ENCODE assay signal across 17 cellular contexts in genomic region chr17:31926100-31926729, GRCh38.
"Had no signal": no experiment of that assay in that cellular context is flagged by ENCODE, and none has a peak within 500 bp of the region (broad histone marks: within the 10 kb centered on the region; RNA-seq: fewer than 3 reads in every experiment).

No MANE protein-coding gene starts in this region.

- H3K9me3 ChIP-seq: ascending aorta, breast epithelium, SK-N-SH had no signal

- H3K27ac ChIP-seq: ascending aorta, breast epithelium, epithelial cell of prostate had no signal

- H3K27me3 Mint-ChIP-seq: effector memory CD8-positive, alpha-beta T cell; natural killer cell treated with Interleukin-12 subunit alpha and Interleukin-12 subunit beta and Interleukin-15 and Interleukin-18, amount 100 ng/mL, for 72 hours; T-cell; type B pancreatic cell had no signal

- H3K27ac Mint-ChIP-seq: effector memory CD8-positive, alpha-beta T cell; immature natural killer cell; natural killer cell treated with Interleukin-12 subunit alpha and Interleukin-12 subunit beta and Interleukin-15 and Interleukin-18, amount 100 ng/mL, for 72 hours; T-cell; type B pancreatic cell had no signal

- H3K4me1 Mint-ChIP-seq: immature natural killer cell, T-cell had no signal

- H3K27me3 ChIP-seq: ascending aorta, breast epithelium had no signal

- H3K9ac ChIP-seq: SK-N-SH had no signal

- H3K9me3 Mint-ChIP-seq: effector memory CD8-positive, alpha-beta T cell; immature natural killer cell; natural killer cell treated with Interleukin-12 subunit alpha and Interleukin-12 subunit beta and Interleukin-15 and Interleukin-18, amount 100 ng/mL, for 72 hours; T-cell; type B pancreatic cell had no signal

- H3K36me3 ChIP-seq: ascending aorta, breast epithelium had no signal

- H3K4me1 ChIP-seq: ascending aorta, breast epithelium had no signal

- DNase-seq: dermis blood vessel endothelial cell; effector memory CD8-positive, alpha-beta T cell; foreskin melanocyte; head of caudate nucleus; immature natural killer cell; mesendoderm; SK-N-SH; stimulated activated CD4-positive, alpha-beta T cell treated with anti-CD3 and anti-CD28 coated beads, Interleukin-12 subunit alpha, Interleukin-12 subunit beta, amount 100 ng/mL, for 4 hours; stimulated activated CD4-positive, alpha-beta T cell treated with anti-CD3 and anti-CD28 coated beads, Interleukin-2, amount 100 ng/mL, for 48 hours; stimulated activated naive CD4-positive, alpha-beta T cell treated with Interleukin-2 at 50 U/mL for 16 hours; T-cell; T1000 had no signal

- H3K4me3 ChIP-seq: ascending aorta, breast epithelium had no signal

- H3K4me3 Mint-ChIP-seq: effector memory CD8-positive, alpha-beta T cell; immature natural killer cell; natural killer cell treated with Interleukin-12 subunit alpha and Interleukin-12 subunit beta and Interleukin-15 and Interleukin-18, amount 100 ng/mL, for 72 hours; T-cell; type B pancreatic cell had no signal

- H3K36me3 Mint-ChIP-seq: immature natural killer cell; natural killer cell treated with Interleukin-12 subunit alpha and Interleukin-12 subunit beta and Interleukin-15 and Interleukin-18, amount 100 ng/mL, for 72 hours; T-cell; type B pancreatic cell had no signal

- ATAC-seq: effector memory CD8-positive, alpha-beta T cell; T-cell had no signal
